Comparison of ENCODE assay signal across 22 cellular contexts in genomic region chr1:27147842-27148518, GRCh38. TPM values are rescaled to one million over a fixed set of nuclear protein-coding genes. Genes with fewer than 3 reads are reported as not detected.
DNase-seq lines count a peak whose midpoint lies in the region; ATAC-seq, FAIRE-seq and TF ChIP-seq lines count a peak whose summit lies in the region.
"Had no signal": no experiment of that assay in that cellular context is flagged by ENCODE, and none has a peak within 500 bp of the region (broad histone marks: within the 10 kb centered on the region; RNA-seq: fewer than 3 reads in every experiment).

No MANE protein-coding gene starts in this region.

- H3K9ac ChIP-seq in Karpas-422 (ENCODE audit: low read length) (peak overlapping the region; percentile 72), K562 (ENCODE audit: insufficient read depth in 1 of 2, low read depth in 2 of 2, low read length in 2 of 2) (no peak overlapping the region), skeletal muscle tissue (ENCODE audit: low read depth in 1 of 3, low read length in 3 of 3) (peak overlapping the region in 2 of 3 donors; percentile 22 to 60)

- TF ChIP-seq EP300 in K562 (IDR thresholded peaks at IDR 0.05; ENCODE audit: low read length): no peak

- no peak overlapping the region for H2AFZ ChIP-seq in Karpas-422 (ENCODE audit: low read length)
- H2AFZ ChIP-seq in K562 (ENCODE audit: low read depth, low read length): no peak overlapping the region

- WGBS in K562 (ENCODE audit: insufficient coverage, low coverage, missing lambda C conversion rate): 100% methylated on average over 1 of the region's 1 CpG

- in situ Hi-C loops in K562 (cut with MboI): no loop called here

- H3K79me2 ChIP-seq in Karpas-422 (ENCODE audit: low read length) (peaks cover 75% of the 10 kb centered on the region), K562 (ENCODE audit: control insufficient read depth, insufficient read depth, low read length) (peaks cover 27% of the 10 kb centered on the region)

- H3K27ac ChIP-seq in Karpas-422 (ENCODE audit: low read length): peak overlapping the region; percentile 99
- no peak overlapping the region for H3K27ac ChIP-seq in K562 (ENCODE audit: extremely low read depth, low read depth, low read length)
- H3K27ac ChIP-seq in skeletal muscle tissue (ENCODE audit: low read depth, low read length): no peak overlapping the region
- H3K27ac ChIP-seq: SK-N-MC had no signal

- H4K20me1 ChIP-seq in Karpas-422 (ENCODE audit: insufficient read depth, low read depth, low read length) (peaks cover 19% of the 10 kb centered on the region; the same call in 1 of the 2 replicates), K562 (replicated peaks; ENCODE audit: control insufficient read depth, insufficient read depth, low read length) (peaks cover 13% of the 10 kb centered on the region; the same call in 1 of the 2 replicates)

- H3K9me2 ChIP-seq in Karpas-422 (replicated peaks; ENCODE audit: insufficient read depth, low read length): no peaks in the 10 kb centered on the region

- no peak for FAIRE-seq in K562 (lab: Jason Lieb, UNC)
- FAIRE-seq: frontal cortex, small intestine had no signal

- intact Hi-C loops in K562 (cut with micrococcal nuclease): no loop called here

- peaks cover 16% of the 10 kb centered on the region for H3K36me3 ChIP-seq in Karpas-422 (ENCODE audit: insufficient read depth, low read length)
- H3K36me3 ChIP-seq in K562 (ENCODE audit: control insufficient read depth, insufficient read depth, low read length): no peaks in the 10 kb centered on the region; the same call in 2 of the 3 replicates
- no peaks in the 10 kb centered on the region for H3K36me3 ChIP-seq in skeletal muscle tissue (ENCODE audit: control insufficient read depth in 3 of 3, insufficient read depth in 3 of 3, low read length in 3 of 3)
- H3K36me3 ChIP-seq: MG63, upper lobe of right lung had no signal

- H3K9me1 ChIP-seq in K562 (ENCODE audit: control insufficient read depth, insufficient read depth, low read length): no peaks in the 10 kb centered on the region

- H3K4me3 ChIP-seq in Karpas-422 (ENCODE audit: low read length) (peak overlapping the region; percentile 62), K562 (no peak overlapping the region), skeletal muscle tissue (ENCODE audit: low read length in 3 of 3) (no peak overlapping the region)
- H3K4me3 ChIP-seq: MG63, SK-N-MC, upper lobe of right lung had no signal

- no TSS peak for BruUV-seq in K562 (replicated peaks; lab: Mats Ljungman, UMichigan)

- H3K27me3 ChIP-seq in Karpas-422 (ENCODE audit: low read length) (no peaks in the 10 kb centered on the region), K562 (ENCODE audit: control insufficient read depth in 2 of 2, insufficient read depth in 2 of 2, low read length in 2 of 2) (no peaks in the 10 kb centered on the region), skeletal muscle tissue (ENCODE audit: control insufficient read depth in 3 of 3, insufficient read depth in 3 of 3, low read length in 3 of 3) (no peaks in the 10 kb centered on the region)
- H3K27me3 ChIP-seq: MG63, upper lobe of right lung had no signal

- H3K4me1 ChIP-seq in Karpas-422 (ENCODE audit: low read length): peaks cover 97% of the 10 kb centered on the region
- H3K4me1 ChIP-seq in K562 (replicated peaks in 1 of 2; ENCODE audit: control insufficient read depth in 2 of 2, insufficient read depth in 2 of 2, low read length in 2 of 2): peaks cover 16 to 23% of the 10 kb centered on the region in 2 experiments
- peaks cover 80 to 86% (median 82%) of the 10 kb centered on the region in 3 donors for H3K4me1 ChIP-seq in skeletal muscle tissue (ENCODE audit: control insufficient read depth in 3 of 3, insufficient read depth in 3 of 3, low read length in 3 of 3)

- DNase-seq in NCI-H82 (lab: John Stamatoyannopoulos, UW) (peak; percentile 30), NCI-H82 treated with DMSO at 0.1 percent for 48 hours (lab: John Stamatoyannopoulos, UW; ENCODE audit: unreplicated experiment) (no peak), Karpas-422 (peak; percentile 81), K562 (ENCODE audit: extremely low read depth in 1 of 4, low spot score in 3 of 4) (no peak), medulla oblongata (ENCODE audit: extremely low spot score) (no peak), NCI-H2227 treated with DMSO at 0.1 percent for 48 hours (lab: John Stamatoyannopoulos, UW) (no peak)
- DNase-seq: 8988T; activated CD8-positive, alpha-beta memory T cell treated with anti-CD3 and anti-CD28 coated beads for 24 hours; activated naive CD4-positive, alpha-beta T cell treated with anti-CD3 and anti-CD28 coated beads for 36 hours; activated T-cell treated with anti-CD3 and anti-CD28 coated beads, Interleukin-2, amount 50 U/mL, for 4 hours; AML-193; MG63; NCI-H1436 treated with DMSO at 0.1 percent for 48 hours; small intestine; stimulated activated CD4-positive, alpha-beta T cell treated with anti-CD3 and anti-CD28 coated beads, Interleukin-4, amount 100 ng/mL, for 1 hour; upper lobe of right lung had no signal

- TF ChIP-seq POLR2A in K562 (conservative IDR thresholded peaks at IDR 0.05): no peak

- H3K9me3 ChIP-seq in Karpas-422 (ENCODE audit: low read length) (no peaks in the 10 kb centered on the region), K562 (replicated peaks; ENCODE audit: control insufficient read depth, insufficient read depth, low read depth, low read length) (0 out of 2 replicates have a peak, but pooled peaks cover 4% of the 10 kb centered on the region), skeletal muscle tissue (ENCODE audit: control insufficient read depth in 3 of 3, low read length in 3 of 3) (no peaks in the 10 kb centered on the region)
- H3K9me3 ChIP-seq: MG63, upper lobe of right lung had no signal

- no peak for ATAC-seq in K562
- no peak for ATAC-seq in HG03342 (IDR thresholded peaks at IDR 0.05; ENCODE audit: unreplicated experiment)
- ATAC-seq: activated T-cell treated with anti-CD3 and anti-CD28 coated beads, Interleukin-2, amount 50 U/mL, for 4 hours; esophagus mucosa; Panc1; upper lobe of right lung had no signal

- POLR2A ChIA-PET in K562 (lab: Yijun Ruan, JAX): interaction anchor here (0.7 to 11.8 kb wide), 6 partner anchors 8 to 758 kb away, joined by 3 to 380 read pairs (median 5); no protein-coding TSS in a partner anchor

- peak overlapping the region; percentile 100 for H3K4me2 ChIP-seq in Karpas-422 (ENCODE audit: low read depth, low read length, poor library complexity, severe bottlenecking)
- no peak overlapping the region for H3K4me2 ChIP-seq in K562 (ENCODE audit: insufficient read depth, low read length)

- CTCF ChIA-PET in K562 (lab: Yijun Ruan, JAX; ENCODE audit: low intra/inter-chr PET ratio): no interaction called here

- no peak for TF ChIP-seq RAD21 in K562 (CRISPR knock-in tag; conservative IDR thresholded peaks at IDR 0.05 in 1 of 2, IDR thresholded peaks at IDR 0.05 in 1 of 2)

- no peak for TF ChIP-seq CTCF in K562 (IDR thresholded peaks at IDR 0.05 in 2 of 3, conservative IDR thresholded peaks at IDR 0.05 in 1 of 3; ENCODE audit: insufficient read depth in 2 of 3, low read depth in 1 of 3, low read length in 3 of 3)

TF ChIP-seq in K562, 482 proteins besides CTCF, POLR2A, EP300 and RAD21:
- peak; percentile 73 for TF ChIP-seq ZFP36 (IDR thresholded peaks at IDR 0.05; ENCODE audit: low read depth, low read length, partially characterized antibody)
- 0 out of 4 replicates have a peak, but pooled peaks of 1 of the 2 experiments have one; percentile 19 for TF ChIP-seq KDM1A (IDR thresholded peaks at IDR 0.05)
- peak; percentile 73 for TF ChIP-seq NFIC (IDR thresholded peaks at IDR 0.05)
- peak; percentile 86 for TF ChIP-seq BCOR (IDR thresholded peaks at IDR 0.05)
- TF ChIP-seq SMARCA5 (IDR thresholded peaks at IDR 0.05): peak; percentile 70
- no peak for TF ChIP-seq ZNF197 (CRISPR knock-in tag; IDR thresholded peaks at IDR 0.05; ENCODE audit: low read depth)
- no peak for TF ChIP-seq ARID1B (IDR thresholded peaks at IDR 0.05)
- TF ChIP-seq RBM25 (IDR thresholded peaks at IDR 0.05; ENCODE audit: low read depth, low read length, severe bottlenecking): peak; percentile 71
- no peak for TF ChIP-seq CREB3L1 (IDR thresholded peaks at IDR 0.05; ENCODE audit: borderline replicate concordance, low read depth)
- TF ChIP-seq ZNF274 (IDR thresholded peaks at IDR 0.05; ENCODE audit: borderline replicate concordance, low read depth, low read length): no peak

RNA-seq across cellular contexts. Expression of gene SLC9A1, which starts 6.9 kb away (rescaled TPM):
- total RNA-seq in Karpas-422 (2014; rRNA removed; shearing (Covaris generic); ENCODE audit: low replicate concordance): 35.3 and 48.6 TPM in 2 replicates
- total RNA-seq in K562 (2011; cell fraction: chromatin; rRNA removed; ENCODE audit: low replicate concordance): 17.2 and 40.8 TPM in 2 replicates
- total RNA-seq in K562 (2011; cell fraction: nucleolus; rRNA removed): 19.7 and 20.2 TPM in 2 replicates
- total RNA-seq in K562 (2011; cell fraction: nucleoplasm; rRNA removed): 24.2 and 34.4 TPM in 2 replicates
- total RNA-seq in K562 (2014; rRNA removed): 1.8 and 2.9 TPM in 2 replicates
- total RNA-seq in K562 (2014; rRNA removed; fragmentation: Illumina TruSeq; extraction: Trizol): 1.1 and 2.0 TPM in 2 replicates
- 3.4 and 3.8 TPM in 2 replicates for total RNA-seq in K562 (2015; rRNA removed; fragmentation: Illumina TruSeq; extraction: Trizol)
- 12.7 and 13.6 TPM in 2 replicates for total RNA-seq in K562 (2021)
- 1.5 and 4.5 TPM in 2 replicates for polyA plus RNA-seq in K562 (2011; rRNA removed)
- 2.0 and 4.6 TPM in 2 replicates for polyA plus RNA-seq in K562 (2011; cell fraction: cytosol; rRNA removed)
- polyA plus RNA-seq in K562 (2011; cell fraction: nucleus; rRNA removed): 13.2 and 13.4 TPM in 2 replicates
- 11.6 and 12.8 TPM in 2 replicates for polyA plus RNA-seq in K562 (2012)
- 14.4 and 16.6 TPM in 2 replicates for polyA plus RNA-seq in K562 (2014; fragmentation: Illumina TruSeq; extraction: Trizol)
- polyA plus RNA-seq in K562 (2014; fragmentation: Nextera tagmentation; extraction: Ambion mirVana): 1 to 10 TPM in 1 of 2 experiments, under 1 TPM in 1; 0.59 to 1.0 TPM
- polyA plus RNA-seq in K562 (2014; rRNA removed): 5.2 and 5.7 TPM in 2 replicates
- polyA minus RNA-seq in K562 (2011; rRNA and poly(A)+ RNA removed): 3.3 and 3.4 TPM in 2 replicates
- polyA minus RNA-seq in K562 (2011; cell fraction: cytosol; rRNA and poly(A)+ RNA removed): 4.0 and 7.6 TPM in 2 replicates
- polyA minus RNA-seq in K562 (2011; cell fraction: nucleus; rRNA and poly(A)+ RNA removed): 3.8 and 5.0 TPM in 2 replicates
- 1.6 TPM for total RNA-seq in skeletal muscle tissue

Comparison
In these comparisons a context has a peak if more than half of its experiments do, and no peak if none do; other contexts are left out.
1. DNase-seq: peak in NCI-H82 (single experiment) and Karpas-422 (single experiment); none in NCI-H82 treated with DMSO at 0.1 percent for 48 hours (single experiment), K562 (0 of 4), medulla oblongata (single experiment) and NCI-H2227 treated with DMSO at 0.1 percent for 48 hours (single experiment).
2. H3K9ac ChIP-seq: peak in Karpas-422 (single experiment) and skeletal muscle tissue (2 of 3); none in K562 (0 of 2).